In genomic region chr7:22858640-22859561, GRCh38 we compare ENCODE assay signal across 10 cellular contexts.
DNase-seq lines count a peak whose midpoint lies in the region; ATAC-seq lines count a peak whose summit lies in the region.
"Had no signal": no experiment of that assay in that cellular context is flagged by ENCODE, and none has a peak within 500 bp of the region (broad histone marks: within the 10 kb centered on the region; RNA-seq: fewer than 3 reads in every experiment).

No MANE protein-coding gene starts in this region.

- peak; percentile 37 for ATAC-seq in stimulated activated naive CD8-positive, alpha-beta T cell treated with anti-CD3 and anti-CD28 coated beads, Interleukin-15, Interleukin-2, amounts not matched to agents 100 U/mL and 50 U/mL, for 24 hours
- no peak for ATAC-seq in HG02938 (IDR thresholded peaks at IDR 0.05; ENCODE audit: unreplicated experiment)
- ATAC-seq in HG03175 (IDR thresholded peaks at IDR 0.05; ENCODE audit: unreplicated experiment), result no peak

- DNase-seq in SKM-1 treated with dmso at 0.1 percent for 144 hours (lab: John Stamatoyannopoulos, UW; ENCODE audit: unreplicated experiment) (peak; percentile 38), SKM-1 (lab: John Stamatoyannopoulos, UW; ENCODE audit: unreplicated experiment) (no peak), RKO (ENCODE audit: low spot score) (peak; percentile 70), fibroblast of gingiva (ENCODE audit: low read depth) (peak; percentile 98), ecto neural progenitor cell (ENCODE audit: low spot score) (no peak)
- no peak for DNase-seq in stimulated activated naive CD8-positive, alpha-beta T cell treated with anti-CD3 and anti-CD28 coated beads, Interleukin-15, Interleukin-2, amounts not matched to agents 100 U/mL and 50 U/mL, for 24 hours
- DNase-seq: CD4-positive, CD25-positive, alpha-beta regulatory T cell; SHP77 had no signal

Comparison
In these comparisons a context has a peak if more than half of its experiments do, and no peak if none do; other contexts are left out.
1. DNase-seq: peak in SKM-1 treated with dmso at 0.1 percent for 144 hours (single experiment), RKO (single experiment) and fibroblast of gingiva (single experiment); none in SKM-1 (single experiment), stimulated activated naive CD8-positive, alpha-beta T cell treated with anti-CD3 and anti-CD28 coated beads, Interleukin-15, Interleukin-2, amounts not matched to agents 100 U/mL and 50 U/mL, for 24 hours (single experiment) and ecto neural progenitor cell (single experiment).